Comparison of ENCODE assay signal across 30 cellular contexts in genomic region chr18:13316066-13316465, GRCh38.
"Had no signal": no experiment of that assay in that cellular context is flagged by ENCODE, and none has a peak within 500 bp of the region (broad histone marks: within the 10 kb centered on the region; RNA-seq: fewer than 3 reads in every experiment).

No MANE protein-coding gene starts in this region.

- H3K9me3 ChIP-seq: thyroid gland had no signal

- H3K27me3 ChIP-seq: adrenal gland, body of pancreas, esophagus squamous epithelium, heart right ventricle, neural progenitor cell, right atrium auricular region, stomach, thyroid gland, upper lobe of right lung had no signal

- H3K36me3 ChIP-seq: adrenal gland, esophagus squamous epithelium, lower lobe of right lung, neural progenitor cell, right atrium auricular region, stomach, thyroid gland, upper lobe of right lung had no signal

- H3K4me1 ChIP-seq: body of pancreas, lower lobe of right lung, neural progenitor cell, thyroid gland, upper lobe of right lung had no signal

- H3K4me2 ChIP-seq: neural progenitor cell had no signal

- DNase-seq: activated CD4-positive, alpha-beta T cell treated with anti-CD3 and anti-CD28 coated beads for 48 hours; activated CD4-positive, alpha-beta T cell treated with anti-CD3 and anti-CD28 coated beads, Interleukin-2, amount 50 U/mL, for 48 hours; activated CD8-positive, alpha-beta memory T cell treated with anti-CD3 and anti-CD28 coated beads for 24 hours; activated effector memory CD4-positive, alpha-beta T cell treated with Interleukin-2 at 50 U/mL for 16 hours; activated naive CD4-positive, alpha-beta T cell treated with anti-CD3 and anti-CD28 coated beads for 36 hours; activated naive CD8-positive, alpha-beta T cell treated with anti-CD3 and anti-CD28 coated beads for 36 hours; adrenal gland; aorta; body of pancreas; dermis blood vessel endothelial cell; effector CD4-positive, alpha-beta T cell; esophagus squamous epithelium; foreskin melanocyte; heart right ventricle; kidney glomerular epithelial cell; lower lobe of right lung; mesenchymal stem cell; natural killer cell; occipital lobe; stimulated activated CD4-positive, alpha-beta T cell treated with anti-CD3 and anti-CD28 coated beads, Interleukin-15, amount 100 ng/mL, for 24 hours; stimulated activated CD4-positive, alpha-beta T cell treated with anti-CD3 and anti-CD28 coated beads, Interleukin-2, amount 100 ng/mL, for 24 hours; stimulated activated naive B cell treated with anti-CD40 and anti-IgM and Interleukin-4, amounts not matched to agents 10 μg/mL and 1 μg/mL and 100 μg/mL, for 72 hours; stomach; T-helper 17 cell; T1000; thyroid gland; upper lobe of right lung had no signal

- H2AFZ ChIP-seq: neural progenitor cell had no signal

- H3K27ac ChIP-seq: adrenal gland, body of pancreas, esophagus squamous epithelium, heart right ventricle, lower lobe of right lung, neural progenitor cell, right atrium auricular region, stomach, thyroid gland, upper lobe of right lung, VCaP had no signal

- H3K4me3 ChIP-seq: adrenal gland, body of pancreas, esophagus squamous epithelium, heart right ventricle, lower lobe of right lung, neural progenitor cell, right atrium auricular region, stomach, thyroid gland, upper lobe of right lung had no signal
